Comparison of ENCODE assay signal across 16 cellular contexts in the genomic region with DNA sequence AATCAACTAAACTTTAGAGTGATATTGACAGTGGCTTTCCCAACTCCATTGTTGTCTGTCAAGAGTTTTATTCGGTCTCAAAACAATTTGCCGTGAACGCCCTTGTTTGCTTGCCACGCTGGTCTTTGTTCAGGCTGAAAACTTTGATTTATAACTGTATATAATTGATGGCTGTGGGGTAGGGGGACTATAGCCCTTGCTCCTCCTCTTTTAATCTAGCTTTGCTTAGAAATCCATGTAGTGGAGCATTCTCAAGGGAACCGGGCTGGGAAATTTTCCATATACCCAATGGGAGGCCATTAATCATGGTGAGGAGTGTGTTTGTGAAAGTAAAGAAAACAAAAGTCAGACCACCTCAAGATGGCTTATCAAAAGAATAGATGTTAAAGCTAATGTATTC.
"Had no signal": no experiment of that assay in that cellular context is flagged by ENCODE, and none has a peak within 500 bp of the region (broad histone marks: within the 10 kb centered on the region; RNA-seq: fewer than 3 reads in every experiment).

No MANE protein-coding gene starts in this region.

- H3K4me1 Mint-ChIP-seq: activated B cell treated with CpG ODN at 0.5 μM for 24 hours; activated CD4-positive, alpha-beta T cell treated with anti-CD3 and anti-CD28 coated beads, Interleukin-2, amount 10 ng/mL, durations not matched to agents 24 days and 14 days; activated naive CD8-positive, alpha-beta T cell treated with anti-CD3 and anti-CD28 coated beads for 36 hours had no signal

- H3K4me1 ChIP-seq: tibial artery, uterus had no signal

- H3K27ac ChIP-seq: cardiac muscle cell, tibial artery, uterus had no signal

- H3K4me3 ChIP-seq: cardiac muscle cell, lung, tibial artery, uterus had no signal

- H3K27me3 Mint-ChIP-seq: activated CD4-positive, alpha-beta T cell treated with anti-CD3 and anti-CD28 coated beads, Interleukin-2, amount 10 ng/mL, durations not matched to agents 24 days and 14 days; activated naive CD8-positive, alpha-beta T cell treated with anti-CD3 and anti-CD28 coated beads for 36 hours had no signal

- H3K36me3 ChIP-seq: cardiac muscle cell, tibial artery, uterus had no signal

- H3K4me3 Mint-ChIP-seq: activated B cell treated with CpG ODN at 0.5 μM for 24 hours; activated CD4-positive, alpha-beta T cell treated with anti-CD3 and anti-CD28 coated beads, Interleukin-2, amount 10 ng/mL, durations not matched to agents 24 days and 14 days; activated CD8-positive, alpha-beta T cell treated with anti-CD3 and anti-CD28 coated beads, Interleukin-2, amount 10 ng/mL, durations not matched to agents 7 days and 5 days; activated naive CD8-positive, alpha-beta T cell treated with anti-CD3 and anti-CD28 coated beads for 36 hours had no signal

- DNase-seq: activated B cell treated with CpG ODN at 0.5 μM for 24 hours; activated CD4-positive, alpha-beta T cell treated with anti-CD3 and anti-CD28 coated beads, Interleukin-2, amount 10 ng/mL, durations not matched to agents 24 days and 14 days; activated CD8-positive, alpha-beta memory T cell treated with anti-CD3 and anti-CD28 coated beads, Interleukin-2, amount 50 U/mL, for 4 hours; activated CD8-positive, alpha-beta T cell treated with anti-CD3 and anti-CD28 coated beads, Interleukin-2, amount 10 ng/mL, durations not matched to agents 7 days and 5 days; activated gamma-delta T cell; activated naive CD8-positive, alpha-beta T cell treated with anti-CD3 and anti-CD28 coated beads for 36 hours; activated T-cell treated with anti-CD3 and anti-CD28 coated beads, Interleukin-2, amount 50 U/mL, for 48 hours; left colon; stimulated activated CD4-positive, alpha-beta T cell treated with anti-CD3 and anti-CD28 coated beads, Interleukin-15, amount 100 ng/mL, for 24 hours; stimulated activated CD4-positive, alpha-beta T cell treated with anti-CD3 and anti-CD28 coated beads, Interleukin-4, amount 100 ng/mL, for 1 hour; stimulated activated naive CD4-positive, alpha-beta T cell; tibial artery; uterus had no signal

- H3K9me3 Mint-ChIP-seq: activated B cell treated with CpG ODN at 0.5 μM for 24 hours; activated CD4-positive, alpha-beta T cell treated with anti-CD3 and anti-CD28 coated beads, Interleukin-2, amount 10 ng/mL, durations not matched to agents 24 days and 14 days had no signal

- H3K27me3 ChIP-seq: cardiac muscle cell, tibial artery, uterus had no signal

- H3K36me3 Mint-ChIP-seq: activated naive CD8-positive, alpha-beta T cell treated with anti-CD3 and anti-CD28 coated beads for 36 hours had no signal

- ATAC-seq: activated CD8-positive, alpha-beta T cell treated with anti-CD3 and anti-CD28 coated beads, Interleukin-2, amount 10 ng/mL, durations not matched to agents 7 days and 5 days; esophagus mucosa; left colon had no signal

- H3K27ac Mint-ChIP-seq: activated B cell treated with CpG ODN at 0.5 μM for 24 hours; activated CD4-positive, alpha-beta T cell treated with anti-CD3 and anti-CD28 coated beads, Interleukin-2, amount 10 ng/mL, durations not matched to agents 24 days and 14 days; activated CD8-positive, alpha-beta T cell treated with anti-CD3 and anti-CD28 coated beads, Interleukin-2, amount 10 ng/mL, durations not matched to agents 7 days and 5 days; activated naive CD8-positive, alpha-beta T cell treated with anti-CD3 and anti-CD28 coated beads for 36 hours had no signal

- H3K9me3 ChIP-seq: tibial artery, uterus had no signal
